1 cellular context compared by ENCODE assay signal in genomic region chr6:100504786-100505737, GRCh38.
TF ChIP-seq lines count a peak whose summit lies in the region.

No MANE protein-coding gene starts in this region.

TF ChIP-seq in K562, 482 proteins besides CTCF, POLR2A, EP300 and RAD21 (continued from another document):
- TF ChIP-seq ZNF518B (CRISPR knock-in tag; IDR thresholded peaks at IDR 0.05) (no peak), XRCC5 (IDR thresholded peaks at IDR 0.05; ENCODE audit: low read depth, low read length) (no peak), ATF1 (CRISPR knock-in tag; IDR thresholded peaks at IDR 0.05) (no peak), ATF1 (tag; IDR thresholded peaks at IDR 0.05) (no peak), CEBPB (tag; IDR thresholded peaks at IDR 0.05) (no peak), YBX1 (IDR thresholded peaks at IDR 0.05) (no peak), ETV1 (tag; conservative IDR thresholded peaks at IDR 0.05; ENCODE audit: low read depth) (no peak), ZNF395 (CRISPR knock-in tag; IDR thresholded peaks at IDR 0.05) (no peak), ESRRB (CRISPR knock-in tag; IDR thresholded peaks at IDR 0.05; ENCODE audit: borderline replicate concordance) (no peak), CC2D1A (IDR thresholded peaks at IDR 0.05) (no peak), ZNF695 (CRISPR knock-in tag; IDR thresholded peaks at IDR 0.05) (no peak), ZNF174 (CRISPR knock-in tag; IDR thresholded peaks at IDR 0.05) (no peak)
